ENCODE assay signal across 18 cellular contexts in the genomic region with DNA sequence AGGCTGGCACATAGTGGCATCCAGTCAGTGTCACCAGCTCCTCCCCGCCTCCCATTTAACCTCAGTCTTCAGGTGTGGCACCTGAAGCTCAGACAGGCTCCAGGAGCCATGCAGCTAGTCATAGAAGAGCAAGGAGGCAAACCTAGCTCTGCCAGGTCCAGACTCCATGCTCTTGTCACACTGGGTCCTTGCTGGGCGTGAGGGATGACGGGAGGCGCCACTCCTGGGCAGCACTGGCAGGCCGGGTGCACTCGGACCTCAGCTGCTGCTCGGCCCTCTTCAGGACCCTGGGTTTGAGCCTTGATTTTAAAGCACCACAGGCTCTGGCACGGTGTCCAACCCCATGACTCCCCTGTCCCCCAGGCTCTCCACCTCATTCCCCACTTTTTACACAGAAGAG. TPM values are rescaled to one million over a fixed set of nuclear protein-coding genes. Genes with fewer than 3 reads are reported as not detected.
DNase-seq lines count a peak whose midpoint lies in the region; ATAC-seq lines count a peak whose summit lies in the region.
"Had no signal": no experiment of that assay in that cellular context is flagged by ENCODE, and none has a peak within 500 bp of the region (broad histone marks: within the 10 kb centered on the region; RNA-seq: fewer than 3 reads in every experiment).

No MANE protein-coding gene starts in this region.

- in situ Hi-C loops in ACHN (cut with HindIII; ENCODE audit: low pct_ligation_motif_present, low pct_unique_long_range_greater_than_20kb, low sequenced_read_pairs) = no loop called here

- ATAC-seq in T-helper 17 cell = no peak
- ATAC-seq: activated T-cell treated with anti-CD3 and anti-CD28 coated beads, Interleukin-2, amount 50 U/mL, for 72 hours; right lobe of liver had no signal

- no peaks in the 10 kb centered on the region for H3K36me3 ChIP-seq in subcutaneous abdominal adipose tissue (ENCODE audit: control insufficient read depth in 5 of 5, insufficient read depth in 5 of 5, low read length in 5 of 5)
- H3K36me3 ChIP-seq: right lobe of liver had no signal

- peaks cover 35% of the 10 kb centered on the region for H3K4me1 Mint-ChIP-seq in T-helper 17 cell

- H3K36me3 Mint-ChIP-seq in T-helper 17 cell (ENCODE audit: low read depth) = peaks cover 2% of the 10 kb centered on the region
- H3K36me3 Mint-ChIP-seq: activated CD4-positive, alpha-beta memory T cell treated with anti-CD3 and anti-CD28 coated beads for 36 hours had no signal

- no peak overlapping the region for H3K4me3 ChIP-seq in subcutaneous abdominal adipose tissue (ENCODE audit: low read depth in 1 of 5, low read length in 5 of 5)
- H3K4me3 ChIP-seq: right lobe of liver had no signal

- H3K9me3 ChIP-seq in T-helper 17 cell (ENCODE audit: control insufficient read depth, low read length, poor library complexity, severe bottlenecking) = no peaks in the 10 kb centered on the region
- no peaks in the 10 kb centered on the region for H3K9me3 ChIP-seq in subcutaneous abdominal adipose tissue (ENCODE audit: control insufficient read depth in 5 of 5, low read length in 5 of 5)
- H3K9me3 ChIP-seq: right lobe of liver had no signal

- H3K27me3 Mint-ChIP-seq in T-helper 17 cell = no peaks in the 10 kb centered on the region
- H3K27me3 Mint-ChIP-seq: activated CD4-positive, alpha-beta memory T cell treated with anti-CD3 and anti-CD28 coated beads for 36 hours; activated naive CD8-positive, alpha-beta T cell treated with anti-CD3 and anti-CD28 coated beads for 36 hours; B cell had no signal

- peak overlapping the region; percentile 51 for H3K27ac Mint-ChIP-seq in T-helper 17 cell
- H3K27ac Mint-ChIP-seq: activated CD4-positive, alpha-beta memory T cell treated with anti-CD3 and anti-CD28 coated beads for 36 hours; activated naive CD8-positive, alpha-beta T cell treated with anti-CD3 and anti-CD28 coated beads for 36 hours; activated T-cell treated with anti-CD3 and anti-CD28 coated beads, Interleukin-2, amount 50 U/mL, for 72 hours; B cell had no signal

- H3K9ac ChIP-seq in subcutaneous abdominal adipose tissue (ENCODE audit: low read length in 5 of 5) = peak overlapping the region in 1 of 5 donors; percentile 29

- peaks cover 3 to 51% (median 38%) of the 10 kb centered on the region in 5 donors for H3K4me1 ChIP-seq in subcutaneous abdominal adipose tissue (ENCODE audit: control insufficient read depth in 5 of 5, insufficient read depth in 5 of 5, low read length in 5 of 5)
- H3K4me1 ChIP-seq: right lobe of liver had no signal

- H3K4me3 Mint-ChIP-seq in T-helper 17 cell = no peak overlapping the region
- H3K4me3 Mint-ChIP-seq: activated CD4-positive, alpha-beta memory T cell treated with anti-CD3 and anti-CD28 coated beads for 36 hours; activated naive CD8-positive, alpha-beta T cell treated with anti-CD3 and anti-CD28 coated beads for 36 hours; activated T-cell treated with anti-CD3 and anti-CD28 coated beads, Interleukin-2, amount 50 U/mL, for 72 hours; B cell had no signal

- no peaks in the 10 kb centered on the region for H3K27me3 ChIP-seq in layer of hippocampus (ENCODE audit: control insufficient read depth, insufficient read depth, low read length)
- no peaks in the 10 kb centered on the region for H3K27me3 ChIP-seq in subcutaneous abdominal adipose tissue (ENCODE audit: control insufficient read depth in 5 of 5, insufficient read depth in 4 of 5, low read length in 5 of 5)
- H3K27me3 ChIP-seq: right lobe of liver had no signal

- peak overlapping the region; percentile 77 for H3K27ac ChIP-seq in cingulate gyrus (ENCODE audit: low read depth, low read length)
- peak overlapping the region; percentile 69 for H3K27ac ChIP-seq in layer of hippocampus (ENCODE audit: low read depth, low read length)
- peak overlapping the region; percentile 62 for H3K27ac ChIP-seq in subcutaneous abdominal adipose tissue (ENCODE audit: low read depth, low read length)
- H3K27ac ChIP-seq: right lobe of liver had no signal

- DNase-seq in T-helper 17 cell = no peak
- no peak for DNase-seq in ACHN
- no peak for DNase-seq in NCI-H2227 (lab: John Stamatoyannopoulos, UW; ENCODE audit: unreplicated experiment)
- DNase-seq in DMS 273 treated with DMSO at 0.1 percent for 48 hours (lab: John Stamatoyannopoulos, UW) = no peak
- DNase-seq in dedifferentiated amniotic fluid mesenchymal stem cell (ENCODE audit: extremely low spot score) = no peak
- DNase-seq: activated CD4-positive, alpha-beta memory T cell treated with anti-CD3 and anti-CD28 coated beads for 36 hours; activated naive CD8-positive, alpha-beta T cell treated with anti-CD3 and anti-CD28 coated beads for 36 hours; activated T-cell treated with anti-CD3 and anti-CD28 coated beads, Interleukin-2, amount 50 U/mL, for 72 hours; effector CD4-positive, alpha-beta T cell; kidney; NCI-H1930; right lobe of liver; SHP77; T-helper 1 cell had no signal

RNA-seq across cellular contexts. Expression of a gene that starts 24.1 kb away (rescaled TPM):
- total RNA-seq in T-helper 17 cell = 10 to 100 TPM; 29.4 to 36.1 TPM
